ENCODE assay signal across 20 cellular contexts in the genomic region with DNA sequence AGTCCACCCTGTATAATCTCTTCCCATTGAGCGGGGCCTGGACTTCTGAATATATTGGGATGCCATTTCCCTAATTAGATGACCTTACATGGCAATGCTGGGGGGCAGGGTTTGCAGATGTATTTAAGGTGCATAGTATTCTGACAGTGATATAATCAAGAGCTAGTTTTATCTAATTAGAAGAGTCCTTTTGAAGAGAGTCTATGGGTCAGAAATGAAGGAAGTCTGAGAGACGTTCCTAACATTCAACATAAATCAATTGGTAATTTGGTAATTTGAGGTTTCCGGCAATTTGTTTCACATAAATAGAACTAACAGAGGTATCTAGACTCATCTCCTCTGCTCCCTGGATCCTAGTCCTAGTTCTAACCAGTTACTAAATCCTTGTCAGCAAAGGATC.
"Had no signal": no experiment of that assay in that cellular context is flagged by ENCODE, and none has a peak within 500 bp of the region (broad histone marks: within the 10 kb centered on the region; RNA-seq: fewer than 3 reads in every experiment).

No MANE protein-coding gene starts in this region.

- H3K4me1 ChIP-seq: gastrocnemius medialis, psoas muscle, sigmoid colon, spleen, testis, tibial artery had no signal

- H3K4me3 ChIP-seq: dorsolateral prefrontal cortex, gastrocnemius medialis, lung, psoas muscle, sigmoid colon, spleen, testis, tibial artery had no signal

- H3K27ac Mint-ChIP-seq: memory B cell; natural killer cell; stimulated activated memory B cell treated with anti-CD40 and anti-IgM and Interleukin-4, amounts not matched to agents 10 μg/mL and 1 μg/mL and 100 μg/mL, for 72 hours; type B pancreatic cell had no signal

- H3K36me3 Mint-ChIP-seq: memory B cell; natural killer cell; stimulated activated memory B cell treated with anti-CD40 and anti-IgM and Interleukin-4, amounts not matched to agents 10 μg/mL and 1 μg/mL and 100 μg/mL, for 72 hours; type B pancreatic cell had no signal

- H3K4me3 Mint-ChIP-seq: memory B cell; natural killer cell; stimulated activated memory B cell treated with anti-CD40 and anti-IgM and Interleukin-4, amounts not matched to agents 10 μg/mL and 1 μg/mL and 100 μg/mL, for 72 hours; type B pancreatic cell had no signal

- H3K27me3 Mint-ChIP-seq: memory B cell, type B pancreatic cell had no signal

- H3K27ac ChIP-seq: dorsolateral prefrontal cortex, gastrocnemius medialis, psoas muscle, sigmoid colon, spleen, testis, tibial artery had no signal

- H3K36me3 ChIP-seq: gastrocnemius medialis, sigmoid colon, spleen, tibial artery had no signal

- H3K9me3 ChIP-seq: gastrocnemius medialis, psoas muscle, sigmoid colon, spleen, testis, tibial artery had no signal

- ATAC-seq: gastrocnemius medialis; natural killer cell; psoas muscle; right cardiac atrium; stimulated activated memory B cell treated with anti-CD40 and anti-IgM and Interleukin-4, amounts not matched to agents 10 μg/mL and 1 μg/mL and 100 μg/mL, for 72 hours; stimulated activated naive CD8-positive, alpha-beta T cell treated with anti-CD3 and anti-CD28 coated beads, Interleukin-15, Interleukin-2, amounts not matched to agents 100 U/mL and 50 U/mL, for 24 hours had no signal

- H3K4me1 Mint-ChIP-seq: memory B cell; natural killer cell; stimulated activated memory B cell treated with anti-CD40 and anti-IgM and Interleukin-4, amounts not matched to agents 10 μg/mL and 1 μg/mL and 100 μg/mL, for 72 hours had no signal

- DNase-seq: dorsolateral prefrontal cortex; effector CD4-positive, alpha-beta T cell; gastrocnemius medialis; head of caudate nucleus; natural killer cell; psoas muscle; right cardiac atrium; sigmoid colon; spleen; stimulated activated CD4-positive, alpha-beta T cell treated with anti-CD3 and anti-CD28 coated beads, Interleukin-4, amount 100 ng/mL, for 4 hours; stimulated activated naive CD8-positive, alpha-beta T cell treated with anti-CD3 and anti-CD28 coated beads, Interleukin-15, Interleukin-2, amounts not matched to agents 100 U/mL and 50 U/mL, for 24 hours; substantia nigra; testis; tibial artery had no signal

- H3K9me3 Mint-ChIP-seq: natural killer cell had no signal

- FAIRE-seq: colon, keratinocyte had no signal

- H3K27me3 ChIP-seq: dorsolateral prefrontal cortex, gastrocnemius medialis, sigmoid colon, spleen, testis, tibial artery had no signal
